Comparison of ENCODE assay signal across 16 cellular contexts in genomic region chr2:62333961-62334360, GRCh38.
DNase-seq lines count a peak whose midpoint lies in the region; ATAC-seq, FAIRE-seq and TF ChIP-seq lines count a peak whose summit lies in the region.
"Had no signal": no experiment of that assay in that cellular context is flagged by ENCODE, and none has a peak within 500 bp of the region (broad histone marks: within the 10 kb centered on the region; RNA-seq: fewer than 3 reads in every experiment).

No MANE protein-coding gene starts in this region.

- no peak overlapping the region for H2BK12ac ChIP-seq in neuronal stem cell (ENCODE audit: low read length)

- TF ChIP-seq RAD21 in K562 (CRISPR knock-in tag; conservative IDR thresholded peaks at IDR 0.05 in 1 of 2, IDR thresholded peaks at IDR 0.05 in 1 of 2): no peak

- peaks cover 10% of the 10 kb centered on the region for H3K36me3 Mint-ChIP-seq in Caco-2 (ENCODE audit: insufficient read depth, unreplicated experiment)

- no peaks in the 10 kb centered on the region for H3K27me3 Mint-ChIP-seq in Caco-2 (ENCODE audit: insufficient read depth, unreplicated experiment)

- no peak overlapping the region for H3K18ac ChIP-seq in neuronal stem cell (ENCODE audit: low read length)

- peaks cover 55% of the 10 kb centered on the region for H3K4me1 ChIP-seq in Caco-2
- peaks cover 56% of the 10 kb centered on the region for H3K4me1 ChIP-seq in Loucy (ENCODE audit: insufficient read depth, low read length, poor library complexity, severe bottlenecking)
- H3K4me1 ChIP-seq in K562 (replicated peaks in 1 of 2; ENCODE audit: control insufficient read depth in 2 of 2, insufficient read depth in 2 of 2, low read length in 2 of 2): peaks cover 3 to 18% of the 10 kb centered on the region in 2 experiments; a peak in 4 of 5 replicates
- H3K4me1 ChIP-seq in adrenal gland (replicated peaks in 1 of 2): no peaks in the 10 kb centered on the region
- H3K4me1 ChIP-seq in neuronal stem cell (ENCODE audit: control insufficient read depth in 2 of 2, insufficient read depth in 1 of 2, low read depth in 1 of 2, low read length in 2 of 2): peaks cover 0 to 1% of the 10 kb centered on the region in 2 donors

- H3K9ac ChIP-seq in Loucy (ENCODE audit: low read depth, low read length, poor library complexity, severe bottlenecking) (peak overlapping the region; percentile 42), K562 (ENCODE audit: insufficient read depth in 1 of 2, low read depth in 2 of 2, low read length in 2 of 2) (no peak overlapping the region), neuronal stem cell (ENCODE audit: low read depth, low read length, poor library complexity) (no peak overlapping the region)

- H2AK5ac ChIP-seq in neuronal stem cell (ENCODE audit: low read depth, low read length): no peak overlapping the region

- no peaks in the 10 kb centered on the region for H3K79me1 ChIP-seq in neuronal stem cell (ENCODE audit: low read depth, low read length)

- H3K4me2 ChIP-seq in Loucy (ENCODE audit: low read depth, low read length, poor library complexity, severe bottlenecking) (peak overlapping the region; percentile 39), K562 (ENCODE audit: insufficient read depth, low read length) (no peak overlapping the region), neuronal stem cell (ENCODE audit: insufficient read depth, low read length, poor library complexity, severe bottlenecking) (no peak overlapping the region)

- H3K4me3 Mint-ChIP-seq in Caco-2 (ENCODE audit: unreplicated experiment): no peak overlapping the region
- H3K4me3 Mint-ChIP-seq: nephron had no signal

- CTCF ChIA-PET in Caco-2 (lab: Charles Lee) (no interaction called here), K562 (lab: Yijun Ruan, JAX; ENCODE audit: low intra/inter-chr PET ratio) (no interaction called here)

- no peak overlapping the region for H4K8ac ChIP-seq in neuronal stem cell (ENCODE audit: low read depth, low read length)

- H3K79me2 ChIP-seq in Loucy (ENCODE audit: insufficient read depth, low read length): no peaks in the 10 kb centered on the region
- H3K79me2 ChIP-seq in K562 (ENCODE audit: control insufficient read depth, insufficient read depth, low read length): no peaks in the 10 kb centered on the region

- H2BK120ac ChIP-seq in neuronal stem cell (ENCODE audit: low read depth, low read length): no peak overlapping the region

- BruUV-seq in Caco-2 (replicated peaks; lab: Mats Ljungman, UMichigan): no TSS peak
- BruUV-seq in K562 (replicated peaks; lab: Mats Ljungman, UMichigan): no TSS peak

- H3K14ac ChIP-seq in neuronal stem cell (ENCODE audit: low read length): no peak overlapping the region

- H3F3A ChIP-seq in Loucy (ENCODE audit: low read depth): no peaks in the 10 kb centered on the region; the same call in 1 of the 2 replicates

- H2AFZ ChIP-seq in Loucy (ENCODE audit: low read length): no peak overlapping the region
- peak overlapping the region; percentile 60; the same call in 1 of the 2 replicates for H2AFZ ChIP-seq in K562 (ENCODE audit: low read depth, low read length)
- H2AFZ ChIP-seq in neuronal stem cell (ENCODE audit: low read length): no peak overlapping the region

- H3K36me3 ChIP-seq in Caco-2 (ENCODE audit: control insufficient read depth, insufficient read depth, low read length): no peaks in the 10 kb centered on the region
- no peaks in the 10 kb centered on the region for H3K36me3 ChIP-seq in Loucy (ENCODE audit: insufficient read depth, low read length)
- H3K36me3 ChIP-seq in K562 (ENCODE audit: control insufficient read depth, insufficient read depth, low read length): peaks cover 2% of the 10 kb centered on the region; the same call in 1 of the 3 replicates
- H3K36me3 ChIP-seq in adrenal gland (replicated peaks in 1 of 2): no peaks in the 10 kb centered on the region
- H3K36me3 ChIP-seq in neuronal stem cell (replicated peaks in 1 of 2; ENCODE audit: control insufficient read depth in 2 of 2, insufficient read depth in 2 of 2, low read length in 2 of 2): no peaks in the 10 kb centered on the region

- H3K27ac ChIP-seq in K562 (ENCODE audit: extremely low read depth, low read depth, low read length) (no peak overlapping the region), adrenal gland (no peak overlapping the region), neuronal stem cell (replicated peaks; ENCODE audit: low read length) (no peak overlapping the region)

- H4K91ac ChIP-seq in neuronal stem cell (ENCODE audit: low read depth, low read length, poor library complexity): no peak overlapping the region

- 43% methylated on average over 4 of the region's 4 CpGs for WGBS in K562 (ENCODE audit: insufficient coverage, low coverage, missing lambda C conversion rate)
- 67 to 78% (median 72%) methylated on average over 4 of the region's 4 CpGs for WGBS in adrenal gland, 4 donors
- no CpG with 5 or more reads among the region's 4 CpGs for WGBS in neuronal stem cell (ENCODE audit: extremely low coverage in 2 of 2, insufficient read length in 2 of 2, insufficient replicate concordance in 1 of 2), 2 donors

- no peak overlapping the region for H2BK15ac ChIP-seq in neuronal stem cell (ENCODE audit: low read length)

- in situ Hi-C loops in K562 (cut with MboI): no loop called here

- no peaks in the 10 kb centered on the region for H3K27me3 ChIP-seq in Caco-2 (replicated peaks; ENCODE audit: control insufficient read depth, insufficient read depth, low read length)
- H3K27me3 ChIP-seq in Loucy (ENCODE audit: insufficient read depth, low read length, poor library complexity, severe bottlenecking): no peaks in the 10 kb centered on the region
- no peaks in the 10 kb centered on the region for H3K27me3 ChIP-seq in K562 (ENCODE audit: control insufficient read depth in 2 of 2, insufficient read depth in 2 of 2, low read length in 2 of 2)
- no peaks in the 10 kb centered on the region for H3K27me3 ChIP-seq in adrenal gland
- peaks cover 0 to 2% (median 0%) of the 10 kb centered on the region in 3 experiments for H3K27me3 ChIP-seq in neuronal stem cell (ENCODE audit: control insufficient read depth in 3 of 3, insufficient read depth in 3 of 3, low read depth in 1 of 3, low read length in 3 of 3)

- no peaks in the 10 kb centered on the region for H4K20me1 ChIP-seq in Loucy (ENCODE audit: insufficient read depth, low read length, poor library complexity, severe bottlenecking)
- no peaks in the 10 kb centered on the region for H4K20me1 ChIP-seq in K562 (replicated peaks; ENCODE audit: control insufficient read depth, insufficient read depth, low read length)

- peak overlapping the region; percentile 53 for H3K27ac Mint-ChIP-seq in Caco-2 (ENCODE audit: unreplicated experiment)

- no peak overlapping the region for H2BK5ac ChIP-seq in neuronal stem cell (ENCODE audit: low read length)

- H3K9me3 ChIP-seq in Caco-2 (peaks cover 10% of the 10 kb centered on the region), Loucy (ENCODE audit: insufficient read depth, low read depth, low read length) (no peaks in the 10 kb centered on the region), K562 (replicated peaks; ENCODE audit: control insufficient read depth, insufficient read depth, low read depth, low read length) (no peaks in the 10 kb centered on the region), adrenal gland (replicated peaks in 1 of 3) (no peaks in the 10 kb centered on the region), neuronal stem cell (replicated peaks in 1 of 2; ENCODE audit: control insufficient read depth in 2 of 2, insufficient read depth in 1 of 2, low read depth in 1 of 2, low read length in 2 of 2) (no peaks in the 10 kb centered on the region)

- no peaks in the 10 kb centered on the region for H3K9me2 ChIP-seq in Loucy (replicated peaks; ENCODE audit: low read depth, low read length)

- no peak for TF ChIP-seq POLR2A in K562 (conservative IDR thresholded peaks at IDR 0.05)
- TF ChIP-seq POLR2A in adrenal gland (IDR thresholded peaks at IDR 0.05): no peak

- peaks cover 14% of the 10 kb centered on the region for H3K9me3 Mint-ChIP-seq in Caco-2 (ENCODE audit: unreplicated experiment)
- H3K9me3 Mint-ChIP-seq: nephron had no signal

- no peaks in the 10 kb centered on the region for H3K9me1 ChIP-seq in K562 (ENCODE audit: control insufficient read depth, insufficient read depth, low read length)

- H3K4me3 ChIP-seq in Caco-2 (ENCODE audit: low read depth, low read length) (no peak overlapping the region), Loucy (ENCODE audit: low read length, poor library complexity, severe bottlenecking) (peak overlapping the region; percentile 18), K562 (no peak overlapping the region), adrenal gland (no peak overlapping the region), neuronal stem cell (ENCODE audit: low read length in 2 of 2) (no peak overlapping the region)

- ATAC-seq in K562: no peak
- ATAC-seq: HCT116, left colon had no signal

- no peak overlapping the region for H3K4ac ChIP-seq in neuronal stem cell (ENCODE audit: low read length)

- intact Hi-C loops in Caco-2 (cut with micrococcal nuclease; ENCODE audit: unreplicated experiment): loop anchor here (5.0 kb wide), 1 partner anchor 107 kb away; no protein-coding TSS in a partner anchor
- intact Hi-C loops in K562 (cut with micrococcal nuclease): no loop called here
- intact Hi-C loops in adrenal gland (cut with DNase I): no loop called here

- TF ChIP-seq EP300 in K562 (IDR thresholded peaks at IDR 0.05; ENCODE audit: low read length): no peak

- no peak for DNase-seq in Caco-2
- peak; percentile 24 for DNase-seq in NCI-H446 treated with DMSO at 0.1 percent for 48 hours (lab: John Stamatoyannopoulos, UW)
- no peak for DNase-seq in K562 (ENCODE audit: extremely low read depth in 1 of 4, low spot score in 3 of 4)
- no peak for DNase-seq in adrenal gland
- no peak for DNase-seq in neuronal stem cell (ENCODE audit: low spot score)
- DNase-seq in activated CD4-positive, alpha-beta T cell treated with anti-CD3 and anti-CD28 coated beads, Interleukin-2, amount 50 U/mL, for 1 hour: no peak
- DNase-seq in SW480 (ENCODE audit: low spot score): no peak
- DNase-seq: activated naive CD4-positive, alpha-beta T cell treated with anti-CD3 and anti-CD28 coated beads, Interleukin-2, amount 50 U/mL, for 16 hours; central memory CD4-positive, alpha-beta T cell; head of caudate nucleus; left colon; MV-4-11 had no signal

- FAIRE-seq in K562 (lab: Jason Lieb, UNC): no peak
- FAIRE-seq: TTC549 had no signal

- H3K4me1 Mint-ChIP-seq in Caco-2 (ENCODE audit: low read depth, unreplicated experiment): peaks cover 54% of the 10 kb centered on the region
- H3K4me1 Mint-ChIP-seq: nephron had no signal

- POLR2A ChIA-PET in Caco-2 (lab: Charles Lee): no interaction called here
- POLR2A ChIA-PET in K562 (lab: Yijun Ruan, JAX): interaction anchor here (0.6 to 1.6 kb wide), 5 partner anchors 13 to 138 kb away, joined by 3 to 8 read pairs (median 5); partner anchors contain the start of gene B3GNT2

- no peak overlapping the region for H3K23ac ChIP-seq in neuronal stem cell (ENCODE audit: low read depth, low read length, poor library complexity)

- TF ChIP-seq CTCF in Caco-2 (IDR thresholded peaks at IDR 0.05; ENCODE audit: insufficient read depth in 1 of 2, low read depth in 1 of 2, low read length in 1 of 2, severe bottlenecking in 1 of 2, unreplicated experiment in 1 of 2) (no peak), Loucy (conservative IDR thresholded peaks at IDR 0.05; ENCODE audit: low read length) (no peak), K562 (IDR thresholded peaks at IDR 0.05 in 2 of 3, conservative IDR thresholded peaks at IDR 0.05 in 1 of 3; ENCODE audit: insufficient read depth in 2 of 3, low read depth in 1 of 3, low read length in 3 of 3) (no peak), adrenal gland (IDR thresholded peaks at IDR 0.05) (no peak)
